32 cellular contexts compared by ENCODE assay signal in genomic region chr21:37065561-37066177, GRCh38. TPM values are rescaled to one million over a fixed set of nuclear protein-coding genes. Genes with fewer than 3 reads are reported as not detected.
"Had no signal": no experiment of that assay in that cellular context is flagged by ENCODE, and none has a peak within 500 bp of the region (broad histone marks: within the 10 kb centered on the region; RNA-seq: fewer than 3 reads in every experiment).

No MANE protein-coding gene starts in this region.

- H3K27me3 ChIP-seq: brain microvascular endothelial cell, esophagus squamous epithelium, gastroesophageal sphincter had no signal

- FAIRE-seq: astrocyte, bronchial epithelial cell, endothelial cell of umbilical vein had no signal

- DNase-seq: activated B cell treated with CpG ODN at 0.5 μM for 24 hours; activated CD4-positive, alpha-beta T cell treated with anti-CD3 and anti-CD28 coated beads for 48 hours; activated CD4-positive, alpha-beta T cell treated with anti-CD3 and anti-CD28 coated beads, Interleukin-2, amount 50 U/mL, for 1 hour; activated CD4-positive, alpha-beta T cell treated with anti-CD3 and anti-CD28 coated beads, Interleukin-2, amount 50 U/mL, for 48 hours; activated CD8-positive, alpha-beta memory T cell treated with anti-CD3 and anti-CD28 coated beads for 24 hours; activated CD8-positive, alpha-beta T cell treated with anti-CD3 and anti-CD28 coated beads for 36 hours; activated effector memory CD4-positive, alpha-beta T cell treated with Interleukin-2 at 50 U/mL for 16 hours; activated gamma-delta T cell treated with Interleukin-2 at 50 U/mL for 16 hours; activated naive CD4-positive, alpha-beta T cell treated with anti-CD3 and anti-CD28 coated beads, Interleukin-2, amount 50 U/mL, for 16 hours; activated naive CD4-positive, alpha-beta T cell treated with Interleukin-2 at 50 U/mL for 16 hours; activated T-cell treated with anti-CD3 and anti-CD28 coated beads, Interleukin-2, amount 50 U/mL, for 4 hours; amniotic stem cell; anterior cingulate cortex; brain microvascular endothelial cell; effector CD8-positive, alpha-beta T cell; esophagus squamous epithelium; foreskin melanocyte; head of caudate nucleus; T-helper 1 cell; T-helper 17 cell; T1000 had no signal

- H3K36me3 ChIP-seq: brain microvascular endothelial cell had no signal

- ATAC-seq: activated CD4-positive, CD25-positive, alpha-beta regulatory T cell treated with anti-CD3 and anti-CD28 coated beads, Interleukin-2, amount 50 U/mL, for 24 hours; activated CD8-positive, alpha-beta T cell treated with anti-CD3 and anti-CD28 coated beads for 36 hours; activated T-cell treated with anti-CD3 and anti-CD28 coated beads, Interleukin-2, amount 50 U/mL, for 4 hours; activated T-helper 17 cell treated with anti-CD3 and anti-CD28 coated beads, Interleukin-2, amount 50 U/mL, for 72 hours; gastroesophageal sphincter; T-helper 17 cell had no signal

- H3K4me3 ChIP-seq: coronary artery, esophagus squamous epithelium, gastroesophageal sphincter had no signal

- H3K9me3 ChIP-seq: esophagus squamous epithelium, gastroesophageal sphincter had no signal

- H3K27ac ChIP-seq: brain microvascular endothelial cell, coronary artery, epithelial cell of prostate, esophagus squamous epithelium, gastroesophageal sphincter had no signal

RNA-seq across cellular contexts. Expression of gene RIPPLY3, which starts 59.2 kb away (rescaled TPM):
- total RNA-seq: activated B cell treated with CpG ODN at 0.5 μM for 24 hours; activated CD8-positive, alpha-beta T cell treated with anti-CD3 and anti-CD28 coated beads for 36 hours; activated T-cell treated with anti-CD3 and anti-CD28 coated beads, Interleukin-2, amount 50 U/mL, for 4 hours; astrocyte; cardiac septum; endothelial cell of umbilical vein; fibroblast of lung; gastroesophageal sphincter; glomerular endothelial cell; T-helper 17 cell had no signal
